ENCODE assay signal across 9 cellular contexts in the genomic region with DNA sequence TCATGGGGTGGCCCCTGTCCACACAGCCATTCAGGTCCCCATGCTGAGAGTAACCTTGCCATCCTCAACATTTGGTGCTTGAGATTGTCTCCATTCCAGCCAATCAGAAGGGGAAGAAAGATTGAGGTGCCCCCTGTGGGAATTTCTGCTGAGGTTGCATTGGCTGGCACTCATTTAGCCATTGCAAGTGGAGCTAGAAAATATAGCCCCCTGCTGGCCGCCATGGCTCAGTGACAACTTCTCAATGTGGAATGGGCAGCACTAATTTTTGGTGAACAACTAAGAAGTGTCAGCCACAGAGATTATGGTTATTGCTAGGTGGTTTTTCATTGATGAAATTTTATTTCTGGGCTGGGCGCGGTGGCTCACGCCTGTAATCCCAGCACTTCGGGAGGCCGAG. TPM values are rescaled to one million over a fixed set of nuclear protein-coding genes. Genes with fewer than 3 reads are reported as not detected.
DNase-seq lines count a peak whose midpoint lies in the region; ATAC-seq and TF ChIP-seq lines count a peak whose summit lies in the region.
"Had no signal": no experiment of that assay in that cellular context is flagged by ENCODE, and none has a peak within 500 bp of the region (broad histone marks: within the 10 kb centered on the region; RNA-seq: fewer than 3 reads in every experiment).

No MANE protein-coding gene starts in this region.

- H3K27me3 ChIP-seq in HL-60 (ENCODE audit: insufficient read depth, poor library complexity, severe bottlenecking) = no peaks in the 10 kb centered on the region

- TF ChIP-seq CTCF in HL-60 (IDR thresholded peaks at IDR 0.05; ENCODE audit: insufficient read depth, low read length) (peak; percentile 81), choroid plexus epithelial cell (conservative IDR thresholded peaks at IDR 0.05; ENCODE audit: low read depth, low read length) (peak; percentile 89), mucosa of descending colon (IDR thresholded peaks at IDR 0.05) (peak; percentile 25)

- H3K4me3 ChIP-seq in HL-60 (replicated peaks; ENCODE audit: insufficient read depth, low read length) (no peak overlapping the region), choroid plexus epithelial cell (ENCODE audit: low read depth, low read length) (no peak overlapping the region), mucosa of descending colon (no peak overlapping the region)

- no peaks in the 10 kb centered on the region for H3K9me3 ChIP-seq in mucosa of descending colon

- ATAC-seq in mucosa of descending colon (no peak), GM19467 (IDR thresholded peaks at IDR 0.05; ENCODE audit: unreplicated experiment) (no peak)

- intact Hi-C loops in mucosa of descending colon (cut with DNase I, micrococcal nuclease) = no loop called here

- H3K27ac ChIP-seq in HL-60 (replicated peaks) = no peak overlapping the region

- H3K36me3 ChIP-seq in mucosa of descending colon (ENCODE audit: low read depth) = no peaks in the 10 kb centered on the region

- H3K4me1 ChIP-seq in mucosa of descending colon (ENCODE audit: low read depth) = no peaks in the 10 kb centered on the region

- DNase-seq in A172 (ENCODE audit: low spot score) (peak; percentile 65), GM03348 (ENCODE audit: low spot score) (peak; percentile 51), HL-60 (ENCODE audit: low read depth in 1 of 2, low spot score in 1 of 2) (peak in 1 of 2 experiments; percentile 52), RPMI7951 (ENCODE audit: low read depth) (peak; percentile 24), choroid plexus epithelial cell (ENCODE audit: low read depth) (peak; percentile 73), mucosa of descending colon (peak in 2 of 3 donors; percentile 35 to 51), ureter (ENCODE audit: low spot score) (no peak)

RNA-seq across cellular contexts. Expression of gene COL6A6, which starts 22.0 kb away (rescaled TPM):
- not detected in 2 replicates for total RNA-seq in A172 (2014; rRNA removed; shearing (Covaris generic))
- total RNA-seq in RPMI7951 (2014; rRNA removed; shearing (Covaris generic)) = not detected in 2 replicates
- total RNA-seq in mucosa of descending colon = under 1 TPM in 1 of 3 donors, not detected in 2; 0.05 TPM
- 0.34 TPM for total RNA-seq in ureter
- total RNA-seq: glomerular endothelial cell had no signal

Comparison
In these comparisons a context has a peak if more than half of its experiments do, and no peak if none do; other contexts are left out.
1. CTCF ChIP-seq: peak in every context shown above with its lines; median percentile 89 in choroid plexus epithelial cell; 81 in HL-60; 25 in mucosa of descending colon.